ENCODE assay signal across 8 cellular contexts in the genomic region with DNA sequence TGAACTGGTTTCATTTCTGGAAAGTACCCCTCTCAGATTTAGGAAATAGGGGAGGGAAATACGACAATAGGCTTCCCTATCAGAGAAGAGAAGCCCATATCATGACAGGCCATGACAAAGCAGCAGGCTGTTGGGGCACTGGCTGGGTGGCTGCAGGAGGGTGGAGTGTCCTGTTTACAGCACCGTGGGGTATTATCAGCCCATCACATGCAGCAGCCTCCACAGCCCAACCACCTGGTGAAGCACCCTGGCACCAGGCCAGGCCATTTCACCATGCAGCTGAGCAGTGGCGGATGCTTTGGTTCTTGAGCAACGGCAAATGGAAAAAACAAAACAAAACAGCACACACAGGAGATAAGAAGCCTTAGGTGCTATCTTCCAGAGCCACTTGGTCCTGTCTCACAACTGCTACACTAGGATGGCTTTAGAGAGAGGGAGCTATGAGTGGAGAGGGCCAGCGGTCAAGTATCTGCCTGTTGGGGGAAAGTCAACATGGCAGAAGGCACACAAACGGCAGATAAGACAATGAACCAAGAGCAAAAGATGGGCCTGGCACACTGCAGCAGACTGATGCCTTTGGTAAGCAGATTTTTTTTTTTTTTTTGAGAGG. TPM values are rescaled to one million over a fixed set of nuclear protein-coding genes. Genes with fewer than 3 reads are reported as not detected.
DNase-seq lines count a peak whose midpoint lies in the region; ATAC-seq, FAIRE-seq and TF ChIP-seq lines count a peak whose summit lies in the region.

No MANE protein-coding gene starts in this region.

- TF ChIP-seq POLR2A in endothelial cell of umbilical vein (IDR thresholded peaks at IDR 0.05; ENCODE audit: low read depth, low read length), result no peak

- no peak for TF ChIP-seq CTCF in endothelial cell of umbilical vein (IDR thresholded peaks at IDR 0.05; ENCODE audit: extremely low read depth in 1 of 2, insufficient read depth in 1 of 2, low read depth in 1 of 2, low read length in 2 of 2)

- no peaks in the 10 kb centered on the region for H3K9me1 ChIP-seq in endothelial cell of umbilical vein (replicated peaks; ENCODE audit: control insufficient read depth, extremely low read depth, insufficient read depth, low read length)

- H3K4me1 ChIP-seq in CD4-positive, alpha-beta memory T cell (ENCODE audit: insufficient read depth, low read length), result peaks cover 97% of the 10 kb centered on the region
- no peaks in the 10 kb centered on the region for H3K4me1 ChIP-seq in endothelial cell of umbilical vein (ENCODE audit: control insufficient read depth, extremely low read depth, insufficient read depth, low read length)
- peaks cover 51% of the 10 kb centered on the region for H3K4me1 ChIP-seq in rectal smooth muscle tissue (ENCODE audit: control insufficient read depth, insufficient read depth, low read length)

- H3K27me3 ChIP-seq in CD4-positive, alpha-beta memory T cell (ENCODE audit: insufficient read depth, low read length), result no peaks in the 10 kb centered on the region
- H3K27me3 ChIP-seq in endothelial cell of umbilical vein (ENCODE audit: control insufficient read depth in 2 of 2, insufficient read depth in 2 of 2, low read length in 2 of 2) (no peaks in the 10 kb centered on the region), rectal smooth muscle tissue (ENCODE audit: control insufficient read depth, insufficient read depth, low read length) (no peaks in the 10 kb centered on the region)

- DNase-seq in CD4-positive, alpha-beta memory T cell, result peak; percentile 96 to 100 (median 99)
- DNase-seq in NCI-H345 (lab: John Stamatoyannopoulos, UW) (peak; percentile 94), endothelial cell of umbilical vein (ENCODE audit: low read depth, low spot score) (peak; percentile 16), NCI-H446 treated with DMSO at 0.1 percent for 48 hours (lab: John Stamatoyannopoulos, UW) (no peak)
- peak; percentile 95 for DNase-seq in activated CD4-positive, alpha-beta memory T cell treated with anti-CD3 and anti-CD28 coated beads, Interleukin-2, amount 10 ng/mL, durations not matched to agents 7 days and 5 days

- peak overlapping the region; percentile 93 to 99 (median 97) for H3K4me3 Mint-ChIP-seq in CD4-positive, alpha-beta memory T cell
- H3K4me3 Mint-ChIP-seq in activated CD4-positive, alpha-beta memory T cell treated with anti-CD3 and anti-CD28 coated beads, Interleukin-2, amount 10 ng/mL, durations not matched to agents 7 days and 5 days, result peak overlapping the region; percentile 94

- peak overlapping the region; percentile 99 for H3K27ac ChIP-seq in CD4-positive, alpha-beta memory T cell (ENCODE audit: low read depth, low read length)
- no peak overlapping the region for H3K27ac ChIP-seq in endothelial cell of umbilical vein (ENCODE audit: insufficient read depth, low read depth, low read length)
- H3K27ac ChIP-seq in rectal smooth muscle tissue (ENCODE audit: low read depth, low read length), result peak overlapping the region; percentile 78

- no peak overlapping the region for H2AFZ ChIP-seq in endothelial cell of umbilical vein (ENCODE audit: low read depth, low read length)

- CTCF ChIA-PET in CD4-positive, alpha-beta memory T cell (lab: Charles Lee; ENCODE audit: partially characterized antibody), result interaction anchor here (1.0 to 9.1 kb wide), 8 partner anchors 10 to 112 kb away, joined by 3 to 51 read pairs (median 4); partner anchors contain the start of genes FAM117A and SLC35B1
- CTCF ChIA-PET in activated CD4-positive, alpha-beta memory T cell treated with anti-CD3 and anti-CD28 coated beads, Interleukin-2, amount 10 ng/mL, durations not matched to agents 7 days and 5 days (lab: Charles Lee), result interaction anchor here (0.7 to 2.8 kb wide), 5 partner anchors 9 to 52 kb away, joined by 3 to 16 read pairs (median 3); partner anchors contain the start of genes FAM117A and SLC35B1
- CTCF ChIA-PET in endothelial cell of umbilical vein (lab: Charles Lee), result no interaction called here

- no peaks in the 10 kb centered on the region for H3K36me3 ChIP-seq in CD4-positive, alpha-beta memory T cell (ENCODE audit: insufficient read depth, low read length)
- H3K36me3 ChIP-seq in endothelial cell of umbilical vein (ENCODE audit: control insufficient read depth in 2 of 2, extremely low read depth in 1 of 2, insufficient read depth in 2 of 2, low read length in 2 of 2) (no peaks in the 10 kb centered on the region), rectal smooth muscle tissue (ENCODE audit: control insufficient read depth, insufficient read depth, low read length) (no peaks in the 10 kb centered on the region)

- H3K27ac Mint-ChIP-seq in CD4-positive, alpha-beta memory T cell, result peak overlapping the region; percentile 99 to 100 (median 100)
- H3K27ac Mint-ChIP-seq in activated CD4-positive, alpha-beta memory T cell treated with anti-CD3 and anti-CD28 coated beads, Interleukin-2, amount 10 ng/mL, durations not matched to agents 7 days and 5 days, result peak overlapping the region; percentile 100

- H3K4me1 Mint-ChIP-seq in CD4-positive, alpha-beta memory T cell, result peaks cover 68 to 94% (median 78%) of the 10 kb centered on the region in 4 donors
- peaks cover 77% of the 10 kb centered on the region for H3K4me1 Mint-ChIP-seq in activated CD4-positive, alpha-beta memory T cell treated with anti-CD3 and anti-CD28 coated beads, Interleukin-2, amount 10 ng/mL, durations not matched to agents 7 days and 5 days

- H3K9me3 ChIP-seq in CD4-positive, alpha-beta memory T cell (ENCODE audit: control insufficient read depth in 1 of 2, low read length in 2 of 2), result no peaks in the 10 kb centered on the region
- no peaks in the 10 kb centered on the region for H3K9me3 ChIP-seq in endothelial cell of umbilical vein (replicated peaks; ENCODE audit: control insufficient read depth, insufficient read depth, low read length)

- no peaks in the 10 kb centered on the region for H4K20me1 ChIP-seq in endothelial cell of umbilical vein (replicated peaks; ENCODE audit: control insufficient read depth, extremely low read depth, insufficient read depth, low read length)

- H3K9ac ChIP-seq in endothelial cell of umbilical vein (replicated peaks; ENCODE audit: extremely low read depth, insufficient read depth, low read length) (no peak overlapping the region), rectal smooth muscle tissue (ENCODE audit: low read length) (no peak overlapping the region)

- intact Hi-C loops in CD4-positive, alpha-beta memory T cell (cut with micrococcal nuclease), result loop anchor here (1.0 kb wide), 7 partner anchors 9 to 61 kb away; partner anchors contain the start of genes FAM117A, KAT7 and SPOP
- intact Hi-C loops in endothelial cell of umbilical vein (cut with micrococcal nuclease), result no loop called here

- H3K4me3 ChIP-seq in CD4-positive, alpha-beta memory T cell (ENCODE audit: low read length in 2 of 2), result peak overlapping the region; percentile 32 to 80
- H3K4me3 ChIP-seq in endothelial cell of umbilical vein (replicated peaks in 1 of 3; ENCODE audit: insufficient read depth in 1 of 3, low read depth in 1 of 3, low read length in 3 of 3) (no peak overlapping the region), rectal smooth muscle tissue (ENCODE audit: low read length) (peak overlapping the region; percentile 53)

- ATAC-seq in HG02610 (IDR thresholded peaks at IDR 0.05; ENCODE audit: unreplicated experiment) (peak; percentile 53), GM21390 (IDR thresholded peaks at IDR 0.05; ENCODE audit: unreplicated experiment) (no peak)

- no peaks in the 10 kb centered on the region for H3K27me3 Mint-ChIP-seq in CD4-positive, alpha-beta memory T cell
- no peaks in the 10 kb centered on the region for H3K27me3 Mint-ChIP-seq in activated CD4-positive, alpha-beta memory T cell treated with anti-CD3 and anti-CD28 coated beads, Interleukin-2, amount 10 ng/mL, durations not matched to agents 7 days and 5 days

- H3K36me3 Mint-ChIP-seq in CD4-positive, alpha-beta memory T cell, result peaks cover 18 to 28% of the 10 kb centered on the region in 2 donors
- peaks cover 57% of the 10 kb centered on the region for H3K36me3 Mint-ChIP-seq in activated CD4-positive, alpha-beta memory T cell treated with anti-CD3 and anti-CD28 coated beads, Interleukin-2, amount 10 ng/mL, durations not matched to agents 7 days and 5 days (ENCODE audit: low read depth)

- POLR2A ChIA-PET in CD4-positive, alpha-beta memory T cell (lab: Charles Lee; ENCODE audit: partially characterized antibody), result interaction anchor here (0.7 to 10.0 kb wide), 23 partner anchors 8 to 371 kb away, joined by 3 to 427 read pairs (median 5); partner anchors contain the start of genes FAM117A, KAT7, NXPH3 and SLC35B1
- POLR2A ChIA-PET in activated CD4-positive, alpha-beta memory T cell treated with anti-CD3 and anti-CD28 coated beads, Interleukin-2, amount 10 ng/mL, durations not matched to agents 7 days and 5 days (lab: Charles Lee), result interaction anchor here (0.6 to 9.4 kb wide), 17 partner anchors 9 to 1127 kb away, joined by 3 to 196 read pairs (median 5); partner anchors contain the start of genes FAM117A, KAT7, SLC35B1 and TOB1
- POLR2A ChIA-PET in endothelial cell of umbilical vein (lab: Charles Lee), result no interaction called here

- H3K9me3 Mint-ChIP-seq in CD4-positive, alpha-beta memory T cell, result no peaks in the 10 kb centered on the region
- no peaks in the 10 kb centered on the region for H3K9me3 Mint-ChIP-seq in activated CD4-positive, alpha-beta memory T cell treated with anti-CD3 and anti-CD28 coated beads, Interleukin-2, amount 10 ng/mL, durations not matched to agents 7 days and 5 days

- no TSS peak for BruUV-seq in endothelial cell of umbilical vein (replicated peaks; lab: Mats Ljungman, UMichigan)

- H3K4me2 ChIP-seq in endothelial cell of umbilical vein (ENCODE audit: insufficient read depth, low read length), result no peak overlapping the region

- dilution Hi-C loops in endothelial cell of umbilical vein (cut with MboI; ENCODE audit: extremely low pct_ligation_motif_present, low sequenced_read_pairs), result no loop called here

- no peak for FAIRE-seq in endothelial cell of umbilical vein (lab: Jason Lieb, UNC)

- no peaks in the 10 kb centered on the region for H3K79me2 ChIP-seq in endothelial cell of umbilical vein (ENCODE audit: control insufficient read depth, insufficient read depth, low read length)

RNA-seq across cellular contexts. Expression of gene FAM117A, which starts 24.2 kb away (rescaled TPM):
- total RNA-seq in CD4-positive, alpha-beta memory T cell, result 100 to 1,000 TPM in 1 of 2 experiments, 10 to 100 TPM in 1; 95.1 to 102 TPM
- polyA plus RNA-seq in CD4-positive, alpha-beta memory T cell, result 10 to 100 TPM; 61.2 to 73.4 TPM
- total RNA-seq in activated CD4-positive, alpha-beta memory T cell treated with anti-CD3 and anti-CD28 coated beads, Interleukin-2, amount 10 ng/mL, durations not matched to agents 7 days and 5 days, result 10 to 100 TPM; 61.0 to 62.0 TPM
- 10.4 and 12.2 TPM in 2 replicates for total RNA-seq in endothelial cell of umbilical vein
- polyA plus RNA-seq in endothelial cell of umbilical vein, result 24.1 and 27.2 TPM in 2 replicates
- polyA plus RNA-seq in endothelial cell of umbilical vein (2011; cell fraction: cytosol; rRNA removed), result 19.4 and 21.5 TPM in 2 replicates
- 14.2 and 20.0 TPM in 2 replicates for polyA plus RNA-seq in endothelial cell of umbilical vein (2011; cell fraction: nucleus; rRNA removed)
- 4.6 and 6.6 TPM in 2 replicates for polyA plus RNA-seq in endothelial cell of umbilical vein (2012)
- polyA minus RNA-seq in endothelial cell of umbilical vein, result 17.4 and 19.0 TPM in 2 replicates
- polyA minus RNA-seq in endothelial cell of umbilical vein (2011; cell fraction: cytosol; rRNA and poly(A)+ RNA removed), result not detected
- 5.7 and 8.5 TPM in 2 replicates for polyA minus RNA-seq in endothelial cell of umbilical vein (2011; cell fraction: nucleus; rRNA and poly(A)+ RNA removed)

RNA-seq across cellular contexts. Expression of gene SLC35B1, which starts 32.0 kb away (rescaled TPM):
- total RNA-seq in CD4-positive, alpha-beta memory T cell, result 10 to 100 TPM; 48.4 to 52.1 TPM
- polyA plus RNA-seq in CD4-positive, alpha-beta memory T cell, result 10 to 100 TPM; 30.8 to 38.9 TPM
- total RNA-seq in activated CD4-positive, alpha-beta memory T cell treated with anti-CD3 and anti-CD28 coated beads, Interleukin-2, amount 10 ng/mL, durations not matched to agents 7 days and 5 days, result 10 to 100 TPM; 50.4 TPM
- 87.0 and 96.7 TPM in 2 replicates for total RNA-seq in endothelial cell of umbilical vein
- 138 and 142 TPM in 2 replicates for polyA plus RNA-seq in endothelial cell of umbilical vein
- polyA plus RNA-seq in endothelial cell of umbilical vein (2011; cell fraction: cytosol; rRNA removed), result 119 and 127 TPM in 2 replicates
- polyA plus RNA-seq in endothelial cell of umbilical vein (2011; cell fraction: nucleus; rRNA removed), result 122 and 125 TPM in 2 replicates
- polyA plus RNA-seq in endothelial cell of umbilical vein (2012), result 79.0 and 87.8 TPM in 2 replicates
- 152 and 154 TPM in 2 replicates for polyA minus RNA-seq in endothelial cell of umbilical vein
- 36.4 TPM for polyA minus RNA-seq in endothelial cell of umbilical vein (2011; cell fraction: cytosol; rRNA and poly(A)+ RNA removed)
- 57.4 and 88.7 TPM in 2 replicates for polyA minus RNA-seq in endothelial cell of umbilical vein (2011; cell fraction: nucleus; rRNA and poly(A)+ RNA removed)

RNA-seq across cellular contexts. Expression of gene KAT7, which starts 48.7 kb away (rescaled TPM):
- total RNA-seq in CD4-positive, alpha-beta memory T cell, result 100 to 1,000 TPM; 115 to 120 TPM
- 10 to 100 TPM; 37.6 to 55.3 TPM for polyA plus RNA-seq in CD4-positive, alpha-beta memory T cell
- 10 to 100 TPM; 79.8 to 80.2 TPM for total RNA-seq in activated CD4-positive, alpha-beta memory T cell treated with anti-CD3 and anti-CD28 coated beads, Interleukin-2, amount 10 ng/mL, durations not matched to agents 7 days and 5 days
- 64.9 and 66.2 TPM in 2 replicates for total RNA-seq in endothelial cell of umbilical vein
- polyA plus RNA-seq in endothelial cell of umbilical vein, result 35.0 and 44.5 TPM in 2 replicates
- 31.0 and 39.9 TPM in 2 replicates for polyA plus RNA-seq in endothelial cell of umbilical vein (2011; cell fraction: cytosol; rRNA removed)
- 63.1 and 64.3 TPM in 2 replicates for polyA plus RNA-seq in endothelial cell of umbilical vein (2011; cell fraction: nucleus; rRNA removed)
- polyA plus RNA-seq in endothelial cell of umbilical vein (2012), result 30.7 TPM in 2 replicates
- 106 and 112 TPM in 2 replicates for polyA minus RNA-seq in endothelial cell of umbilical vein
- 21.7 TPM for polyA minus RNA-seq in endothelial cell of umbilical vein (2011; cell fraction: cytosol; rRNA and poly(A)+ RNA removed)
- 104 and 144 TPM in 2 replicates for polyA minus RNA-seq in endothelial cell of umbilical vein (2011; cell fraction: nucleus; rRNA and poly(A)+ RNA removed)

Comparison
In these comparisons a context has a peak if more than half of its experiments do, and no peak if none do; other contexts are left out.
1. H3K4me3 ChIP-seq: peak in CD4-positive, alpha-beta memory T cell (2 of 2) and rectal smooth muscle tissue (single experiment); none in endothelial cell of umbilical vein (0 of 3).